25 cellular contexts compared by ENCODE assay signal in the genomic region with DNA sequence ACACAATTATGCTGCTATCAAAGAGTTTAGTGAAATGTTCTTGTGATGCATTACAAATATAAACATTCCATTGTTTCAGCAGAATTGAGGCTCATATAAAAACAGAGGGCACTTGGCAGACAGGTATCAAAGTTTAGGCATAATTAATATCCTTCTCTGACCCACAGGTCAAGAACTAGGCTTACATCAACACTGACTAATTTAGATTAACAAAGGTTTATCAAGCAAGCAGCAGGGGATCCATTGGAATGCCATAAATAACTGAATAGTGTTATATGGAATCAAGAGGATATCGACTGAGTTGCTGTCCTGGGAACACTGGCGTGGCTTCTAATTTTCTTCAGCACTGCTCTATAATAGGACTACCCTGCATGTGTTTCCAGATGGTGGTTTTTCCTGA.
"Had no signal": no experiment of that assay in that cellular context is flagged by ENCODE, and none has a peak within 500 bp of the region (broad histone marks: within the 10 kb centered on the region; RNA-seq: fewer than 3 reads in every experiment).

No MANE protein-coding gene starts in this region.

- H3K9me3 ChIP-seq: gastrocnemius medialis, pancreas, thyroid gland, uterus had no signal

- DNase-seq: effector memory CD8-positive, alpha-beta T cell; gastrocnemius medialis; heart right ventricle; hypothalamus; kidney; left cardiac atrium; left ventricle myocardium inferior; lower lobe of right lung; midbrain; occipital lobe; pancreas; right cardiac atrium; stimulated activated CD4-positive, alpha-beta T cell treated with anti-CD3 and anti-CD28 coated beads, Interleukin-2, amount 100 ng/mL, for 48 hours; stimulated activated naive CD4-positive, alpha-beta T cell treated with Interleukin-2 at 50 U/mL for 16 hours; thyroid gland; uterus had no signal

- H3K36me3 ChIP-seq: esophagus muscularis mucosa, gastrocnemius medialis, heart right ventricle, left ventricle myocardium inferior, lower lobe of right lung, pancreas, suprapubic skin, thyroid gland, uterus had no signal

- H3K4me1 Mint-ChIP-seq: memory B cell, nephron had no signal

- H3K4me3 ChIP-seq: esophagus muscularis mucosa, gastrocnemius medialis, heart right ventricle, left ventricle myocardium inferior, lower lobe of right lung, pancreas, smooth muscle cell, suprapubic skin, thyroid gland, uterus had no signal

- H3K27ac Mint-ChIP-seq: dendritic cell treated with granulocyte-macrophage colony-stimulating factor and Interleukin-4, amounts not matched to agents 40 ng/mL and 50 ng/mL, for 4 days; effector memory CD8-positive, alpha-beta T cell; memory B cell; nephron; type B pancreatic cell had no signal

- H3K4me1 ChIP-seq: esophagus muscularis mucosa, gastrocnemius medialis, heart right ventricle, left ventricle myocardium inferior, lower lobe of right lung, pancreas, suprapubic skin, thyroid gland, uterus had no signal

- H3K27me3 ChIP-seq: esophagus muscularis mucosa, gastrocnemius medialis, heart right ventricle, pancreas, suprapubic skin, thyroid gland, uterus had no signal

- ATAC-seq: effector memory CD8-positive, alpha-beta T cell; gastrocnemius medialis; heart right ventricle; left cardiac atrium; lower lobe of right lung; pancreas; right cardiac atrium had no signal

- H3K4me3 Mint-ChIP-seq: dendritic cell treated with granulocyte-macrophage colony-stimulating factor and Interleukin-4, amounts not matched to agents 40 ng/mL and 50 ng/mL, for 4 days; effector memory CD8-positive, alpha-beta T cell; memory B cell; nephron; type B pancreatic cell had no signal

- H3K36me3 Mint-ChIP-seq: memory B cell, type B pancreatic cell had no signal

- H3K27me3 Mint-ChIP-seq: dendritic cell treated with granulocyte-macrophage colony-stimulating factor and Interleukin-4, amounts not matched to agents 40 ng/mL and 50 ng/mL, for 4 days; effector memory CD8-positive, alpha-beta T cell; memory B cell; progenitor cell of endocrine pancreas; type B pancreatic cell had no signal

- H3K27ac ChIP-seq: epithelial cell of prostate, esophagus muscularis mucosa, gastrocnemius medialis, heart right ventricle, left ventricle myocardium inferior, lower lobe of right lung, pancreas, suprapubic skin, thyroid gland, uterus had no signal
